ENCODE assay signal across 16 cellular contexts in genomic region chr2:129502781-129503180, GRCh38.
"Had no signal": no experiment of that assay in that cellular context is flagged by ENCODE, and none has a peak within 500 bp of the region (broad histone marks: within the 10 kb centered on the region; RNA-seq: fewer than 3 reads in every experiment).

No MANE protein-coding gene starts in this region.

- H3K27me3 ChIP-seq: adrenal gland, heart left ventricle had no signal

- H3K4me1 ChIP-seq: adrenal gland, heart left ventricle, parathyroid adenoma had no signal

- H3K36me3 ChIP-seq: adrenal gland, heart left ventricle, thoracic aorta had no signal

- H3K27ac ChIP-seq: adrenal gland, coronary artery, heart left ventricle, parathyroid adenoma, thoracic aorta had no signal

- H3K4me3 ChIP-seq: adrenal gland, coronary artery, heart left ventricle, lung, thoracic aorta had no signal

- H2AFZ ChIP-seq: parathyroid adenoma had no signal

- H3K9ac ChIP-seq: parathyroid adenoma had no signal

- H3K79me2 ChIP-seq: parathyroid adenoma had no signal

- DNase-seq: activated B cell treated with CpG ODN at 0.5 μM for 24 hours; activated CD4-positive, alpha-beta T cell treated with anti-CD3 and anti-CD28 coated beads for 48 hours; activated CD8-positive, alpha-beta T cell treated with anti-CD3 and anti-CD28 coated beads for 36 hours; activated effector memory CD4-positive, alpha-beta T cell treated with Interleukin-2 at 50 U/mL for 16 hours; activated T-cell treated with anti-CD3 and anti-CD28 coated beads, Interleukin-2, amount 50 U/mL, for 4 hours; adrenal gland; caudate nucleus; effector CD8-positive, alpha-beta T cell; foreskin fibroblast; heart left ventricle; T-helper 2 cell had no signal

- ATAC-seq: activated CD8-positive, alpha-beta T cell treated with anti-CD3 and anti-CD28 coated beads for 36 hours; activated T-cell treated with anti-CD3 and anti-CD28 coated beads, Interleukin-2, amount 50 U/mL, for 4 hours; heart left ventricle; stimulated activated effector memory CD8-positive, alpha-beta T cell treated with anti-CD3 and anti-CD28 coated beads, Interleukin-12 subunit alpha, Interleukin-12 subunit beta, amount 100 ng/mL, for 72 hours had no signal

- H3K9me3 ChIP-seq: adrenal gland, thoracic aorta had no signal
